16 cellular contexts compared by ENCODE assay signal in the genomic region with DNA sequence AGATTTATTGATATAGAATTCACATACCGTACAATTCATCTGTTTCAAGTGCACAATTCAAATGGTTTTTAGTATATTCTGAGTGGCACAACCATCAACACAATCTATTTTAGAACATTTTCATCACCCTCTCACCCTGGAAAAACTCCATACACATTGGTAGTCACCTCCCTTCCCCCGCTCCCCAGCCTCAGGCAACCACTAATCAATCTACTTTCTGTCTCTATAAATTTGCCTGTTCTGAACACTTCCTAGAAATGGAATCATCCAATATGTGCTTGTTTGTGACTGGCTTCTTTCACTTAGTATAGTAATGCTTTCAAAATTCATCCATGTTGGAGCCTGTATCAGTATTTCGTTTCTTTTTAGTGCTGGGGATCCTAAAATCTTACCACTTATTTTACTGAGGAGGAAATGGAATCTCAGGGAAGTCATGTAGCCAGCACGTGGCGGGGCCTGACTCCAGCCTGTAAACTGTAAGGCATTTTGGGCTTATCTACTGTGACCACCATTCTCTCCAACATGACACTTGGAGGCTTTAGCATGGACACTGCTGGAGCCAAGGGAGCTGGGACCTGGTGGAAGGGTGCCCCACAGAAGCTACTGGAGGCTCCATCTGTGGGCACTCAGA. TPM values are rescaled to one million over a fixed set of nuclear protein-coding genes. Genes with fewer than 3 reads are reported as not detected.
DNase-seq lines count a peak whose midpoint lies in the region; ATAC-seq and TF ChIP-seq lines count a peak whose summit lies in the region.
"Had no signal": no experiment of that assay in that cellular context is flagged by ENCODE, and none has a peak within 500 bp of the region (broad histone marks: within the 10 kb centered on the region; RNA-seq: fewer than 3 reads in every experiment).

No MANE protein-coding gene starts in this region.

- H3K9me3 Mint-ChIP-seq in activated CD4-positive, alpha-beta T cell treated with anti-CD3 and anti-CD28 coated beads for 36 hours (ENCODE audit: low read depth): no peaks in the 10 kb centered on the region
- H3K9me3 Mint-ChIP-seq in CD4-positive, alpha-beta memory T cell: peaks cover 0 to 2% (median 0%) of the 10 kb centered on the region in 8 donors
- H3K9me3 Mint-ChIP-seq in activated naive CD4-positive, alpha-beta T cell treated with anti-CD3 and anti-CD28 coated beads, Interleukin-2, amount 50 U/mL, for 72 hours: peaks cover 0 to 4% of the 10 kb centered on the region in 2 donors
- no peaks in the 10 kb centered on the region for H3K9me3 Mint-ChIP-seq in natural killer cell treated with Interleukin-12 subunit alpha and Interleukin-12 subunit beta and Interleukin-15 and Interleukin-18, amount 100 ng/mL, for 72 hours
- H3K9me3 Mint-ChIP-seq: endodermal cell had no signal

- H3K4me1 ChIP-seq in CD4-positive, alpha-beta memory T cell (ENCODE audit: insufficient read depth, low read length): peaks cover 100% of the 10 kb centered on the region
- no peaks in the 10 kb centered on the region for H3K4me1 ChIP-seq in vagina

- no peaks in the 10 kb centered on the region for H3K27me3 ChIP-seq in CD4-positive, alpha-beta memory T cell (ENCODE audit: insufficient read depth, low read length)
- H3K27me3 ChIP-seq in vagina: no peaks in the 10 kb centered on the region

- no peak for ATAC-seq in activated CD4-positive, alpha-beta T cell treated with anti-CD3 and anti-CD28 coated beads for 36 hours
- ATAC-seq in activated naive CD4-positive, alpha-beta T cell treated with anti-CD3 and anti-CD28 coated beads, Interleukin-2, amount 50 U/mL, for 72 hours: no peak
- ATAC-seq in natural killer cell treated with Interleukin-12 subunit alpha and Interleukin-12 subunit beta and Interleukin-15 and Interleukin-18, amount 100 ng/mL, for 72 hours: no peak

- H3K4me3 Mint-ChIP-seq in activated CD4-positive, alpha-beta T cell treated with anti-CD3 and anti-CD28 coated beads for 36 hours: no peak overlapping the region
- peak overlapping the region in 7 of 8 donors; percentile 51 to 87 (median 67) for H3K4me3 Mint-ChIP-seq in CD4-positive, alpha-beta memory T cell
- peak overlapping the region; percentile 30 for H3K4me3 Mint-ChIP-seq in natural killer cell treated with Interleukin-12 subunit alpha and Interleukin-12 subunit beta and Interleukin-15 and Interleukin-18, amount 100 ng/mL, for 72 hours
- H3K4me3 Mint-ChIP-seq: endodermal cell had no signal

- TF ChIP-seq POLR2A in vagina (IDR thresholded peaks at IDR 0.05): no peak

- H3K36me3 ChIP-seq in CD4-positive, alpha-beta memory T cell (ENCODE audit: insufficient read depth, low read length): no peaks in the 10 kb centered on the region
- H3K36me3 ChIP-seq in vagina: no peaks in the 10 kb centered on the region

- H3K27ac ChIP-seq in CD4-positive, alpha-beta memory T cell (ENCODE audit: low read depth, low read length): peak overlapping the region; percentile 73
- H3K27ac ChIP-seq in vagina: no peak overlapping the region
- H3K27ac ChIP-seq: RWPE1 had no signal

- CTCF ChIA-PET in activated CD4-positive, alpha-beta T cell treated with anti-CD3 and anti-CD28 coated beads for 36 hours (lab: Charles Lee): interaction anchor here (0.7 to 1.0 kb wide), 3 partner anchors 17 to 46 kb away, joined by 3 to 6 read pairs (median 3); no protein-coding TSS in a partner anchor
- CTCF ChIA-PET in CD4-positive, alpha-beta memory T cell (lab: Charles Lee; ENCODE audit: partially characterized antibody): interaction anchor here (0.6 to 2.3 kb wide), 6 partner anchors 15 to 51 kb away, joined by 3 to 7 read pairs (median 3); no protein-coding TSS in a partner anchor

- POLR2A ChIA-PET in activated CD4-positive, alpha-beta T cell treated with anti-CD3 and anti-CD28 coated beads for 36 hours (lab: Charles Lee): interaction anchor here (0.5 to 5.2 kb wide), 4 partner anchors 15 to 483 kb away, joined by 4 to 35 read pairs (median 16); partner anchors contain the start of gene UCP2
- POLR2A ChIA-PET in CD4-positive, alpha-beta memory T cell (lab: Charles Lee; ENCODE audit: partially characterized antibody): interaction anchor here (0.5 to 35.3 kb wide), 3 partner anchors 9 to 166 kb away, joined by 3 to 2221 read pairs (median 6); partner anchors contain the start of gene UCP2

- no peak for TF ChIP-seq CTCF in vagina (IDR thresholded peaks at IDR 0.05)

- H3K4me1 Mint-ChIP-seq in activated CD4-positive, alpha-beta T cell treated with anti-CD3 and anti-CD28 coated beads for 36 hours: peaks cover 82% of the 10 kb centered on the region
- peaks cover 44 to 95% (median 75%) of the 10 kb centered on the region in 4 donors for H3K4me1 Mint-ChIP-seq in CD4-positive, alpha-beta memory T cell
- H3K4me1 Mint-ChIP-seq in natural killer cell treated with Interleukin-12 subunit alpha and Interleukin-12 subunit beta and Interleukin-15 and Interleukin-18, amount 100 ng/mL, for 72 hours (ENCODE audit: low read depth in 2 of 2): peaks cover 49% of the 10 kb centered on the region in 2 donors

- intact Hi-C loops in activated CD4-positive, alpha-beta T cell treated with anti-CD3 and anti-CD28 coated beads for 36 hours (cut with DNase I, micrococcal nuclease): loop anchor here in 1 of 2 experiments (2.0 kb wide), 1 partner anchor 15 kb away; no protein-coding TSS in a partner anchor
- intact Hi-C loops in CD4-positive, alpha-beta memory T cell (cut with micrococcal nuclease): loop anchor here (2.0 kb wide), 1 partner anchor 13 kb away; no protein-coding TSS in a partner anchor
- intact Hi-C loops in vagina (cut with DNase I): no loop called here

- no peaks in the 10 kb centered on the region for H3K27me3 Mint-ChIP-seq in activated CD4-positive, alpha-beta T cell treated with anti-CD3 and anti-CD28 coated beads for 36 hours
- no peaks in the 10 kb centered on the region for H3K27me3 Mint-ChIP-seq in CD4-positive, alpha-beta memory T cell
- H3K27me3 Mint-ChIP-seq in natural killer cell treated with Interleukin-12 subunit alpha and Interleukin-12 subunit beta and Interleukin-15 and Interleukin-18, amount 100 ng/mL, for 72 hours: no peaks in the 10 kb centered on the region

- no peak overlapping the region for H3K4me3 ChIP-seq in CD4-positive, alpha-beta memory T cell (ENCODE audit: low read length in 2 of 2)
- no peak overlapping the region for H3K4me3 ChIP-seq in vagina

- peak overlapping the region; percentile 83 for H3K27ac Mint-ChIP-seq in activated CD4-positive, alpha-beta T cell treated with anti-CD3 and anti-CD28 coated beads for 36 hours
- peak overlapping the region; percentile 94 to 99 (median 96) for H3K27ac Mint-ChIP-seq in CD4-positive, alpha-beta memory T cell
- peak overlapping the region; percentile 98 to 100 for H3K27ac Mint-ChIP-seq in activated naive CD4-positive, alpha-beta T cell treated with anti-CD3 and anti-CD28 coated beads, Interleukin-2, amount 50 U/mL, for 72 hours
- H3K27ac Mint-ChIP-seq in natural killer cell treated with Interleukin-12 subunit alpha and Interleukin-12 subunit beta and Interleukin-15 and Interleukin-18, amount 100 ng/mL, for 72 hours: peak overlapping the region; percentile 88 to 93
- H3K27ac Mint-ChIP-seq: endodermal cell had no signal

- peak; percentile 61 for DNase-seq in activated CD4-positive, alpha-beta T cell treated with anti-CD3 and anti-CD28 coated beads for 36 hours
- no peak for DNase-seq in activated CD4-positive, alpha-beta T cell treated with anti-CD3 and anti-CD28 coated beads for 4 hours
- no peak for DNase-seq in CD4-positive, alpha-beta memory T cell
- no peak for DNase-seq in activated naive CD4-positive, alpha-beta T cell treated with anti-CD3 and anti-CD28 coated beads, Interleukin-2, amount 50 U/mL, for 72 hours (ENCODE audit: low spot score in 2 of 2)
- DNase-seq in natural killer cell treated with Interleukin-12 subunit alpha and Interleukin-12 subunit beta and Interleukin-15 and Interleukin-18, amount 100 ng/mL, for 72 hours (ENCODE audit: low spot score): no peak
- no peak for DNase-seq in vagina (ENCODE audit: extremely low spot score in 2 of 2)
- no peak for DNase-seq in HT-29 (ENCODE audit: low spot score)
- DNase-seq in iPS-NIHi7 (ENCODE audit: extremely low spot score): no peak
- DNase-seq: activated CD4-positive, CD25-positive, alpha-beta regulatory T cell treated with anti-CD3 and anti-CD28 coated beads, Interleukin-2, amount 50 U/mL, for 72 hours; endodermal cell; NCI-H1048; NCI-H2171 treated with DMSO at 0.1 percent for 48 hours had no signal

- H3K36me3 Mint-ChIP-seq in activated CD4-positive, alpha-beta T cell treated with anti-CD3 and anti-CD28 coated beads for 36 hours (ENCODE audit: low read depth): peaks cover 12% of the 10 kb centered on the region
- peaks cover 0 to 10% of the 10 kb centered on the region in 2 donors for H3K36me3 Mint-ChIP-seq in CD4-positive, alpha-beta memory T cell
- peaks cover 0 to 15% of the 10 kb centered on the region in 2 donors for H3K36me3 Mint-ChIP-seq in activated naive CD4-positive, alpha-beta T cell treated with anti-CD3 and anti-CD28 coated beads, Interleukin-2, amount 50 U/mL, for 72 hours
- no peaks in the 10 kb centered on the region for H3K36me3 Mint-ChIP-seq in natural killer cell treated with Interleukin-12 subunit alpha and Interleukin-12 subunit beta and Interleukin-15 and Interleukin-18, amount 100 ng/mL, for 72 hours

- no peaks in the 10 kb centered on the region for H3K9me3 ChIP-seq in CD4-positive, alpha-beta memory T cell (ENCODE audit: control insufficient read depth in 1 of 2, low read length in 2 of 2)
- H3K9me3 ChIP-seq in vagina: no peaks in the 10 kb centered on the region

RNA-seq across cellular contexts. Expression of gene UCP3, which starts 0.9 kb away (rescaled TPM):
- under 1 TPM; 0.69 to 0.73 TPM for total RNA-seq in activated CD4-positive, alpha-beta T cell treated with anti-CD3 and anti-CD28 coated beads for 36 hours
- total RNA-seq in CD4-positive, alpha-beta memory T cell: 1 to 10 TPM; 4.8 to 6.3 TPM
- under 1 TPM; 0.54 to 0.66 TPM for polyA plus RNA-seq in CD4-positive, alpha-beta memory T cell
- 1 to 10 TPM; 1.5 to 2.7 TPM for total RNA-seq in activated naive CD4-positive, alpha-beta T cell treated with anti-CD3 and anti-CD28 coated beads, Interleukin-2, amount 50 U/mL, for 72 hours
- total RNA-seq in natural killer cell treated with Interleukin-12 subunit alpha and Interleukin-12 subunit beta and Interleukin-15 and Interleukin-18, amount 100 ng/mL, for 72 hours: 1 to 10 TPM; 5.2 to 7.2 TPM
- total RNA-seq in vagina: 1.2 TPM
- 0.64 and 0.76 TPM in 2 replicates for total RNA-seq in HT-29 (2014; rRNA removed; shearing (Covaris generic))

RNA-seq across cellular contexts. Expression of gene UCP2, which starts 27.1 kb away (rescaled TPM):
- 100 to 1,000 TPM; 259 to 261 TPM for total RNA-seq in activated CD4-positive, alpha-beta T cell treated with anti-CD3 and anti-CD28 coated beads for 36 hours
- total RNA-seq in CD4-positive, alpha-beta memory T cell: 100 to 1,000 TPM; 325 to 336 TPM
- polyA plus RNA-seq in CD4-positive, alpha-beta memory T cell: 1,000 to 10,000 TPM in 1 of 2 donors, 100 to 1,000 TPM in 1; 910 to 1,459 TPM
- total RNA-seq in activated naive CD4-positive, alpha-beta T cell treated with anti-CD3 and anti-CD28 coated beads, Interleukin-2, amount 50 U/mL, for 72 hours: 100 to 1,000 TPM; 271 to 326 TPM
- total RNA-seq in natural killer cell treated with Interleukin-12 subunit alpha and Interleukin-12 subunit beta and Interleukin-15 and Interleukin-18, amount 100 ng/mL, for 72 hours: 100 to 1,000 TPM; 333 to 668 TPM
- total RNA-seq in vagina: 51.3 TPM
- total RNA-seq in HT-29 (2014; rRNA removed; shearing (Covaris generic)): 76.8 and 89.4 TPM in 2 replicates

RNA-seq across cellular contexts. Expression of gene DNAJB13, which starts 59.0 kb away (rescaled TPM):
- total RNA-seq in activated CD4-positive, alpha-beta T cell treated with anti-CD3 and anti-CD28 coated beads for 36 hours: under 1 TPM; 0.37 to 0.57 TPM
- total RNA-seq in CD4-positive, alpha-beta memory T cell: under 1 TPM; 0.23 to 0.30 TPM
- under 1 TPM in 1 of 2 donors, not detected in 1; 0.53 TPM for polyA plus RNA-seq in CD4-positive, alpha-beta memory T cell
- total RNA-seq in activated naive CD4-positive, alpha-beta T cell treated with anti-CD3 and anti-CD28 coated beads, Interleukin-2, amount 50 U/mL, for 72 hours: under 1 TPM; 0.29 to 0.32 TPM
- total RNA-seq in natural killer cell treated with Interleukin-12 subunit alpha and Interleukin-12 subunit beta and Interleukin-15 and Interleukin-18, amount 100 ng/mL, for 72 hours: under 1 TPM in 1 of 2 donors, not detected in 1; 0.47 TPM
- not detected for total RNA-seq in vagina
- 0.46 TPM in 1 of 2 replicates, not detected in the other for total RNA-seq in HT-29 (2014; rRNA removed; shearing (Covaris generic))
- total RNA-seq: A172, cardiac septum, pulmonary artery endothelial cell had no signal
